ENCODE assay signal across 18 cellular contexts in genomic region chr4:858136-858535, GRCh38. TPM values are rescaled to one million over a fixed set of nuclear protein-coding genes. Genes with fewer than 3 reads are reported as not detected.
"Had no signal": no experiment of that assay in that cellular context is flagged by ENCODE, and none has a peak within 500 bp of the region (broad histone marks: within the 10 kb centered on the region; RNA-seq: fewer than 3 reads in every experiment).

No MANE protein-coding gene starts in this region.

- H3K9me3 ChIP-seq: neutrophil, sigmoid colon, thyroid gland had no signal

- H3K4me3 ChIP-seq: cardiac muscle cell, sigmoid colon, thyroid gland had no signal

- H3K27ac ChIP-seq: cardiac muscle cell, epithelial cell of prostate, neutrophil, parathyroid adenoma, sigmoid colon, thyroid gland, WERI-Rb-1 had no signal

- H3K4me1 ChIP-seq: parathyroid adenoma, sigmoid colon, thyroid gland had no signal

- H3K27me3 ChIP-seq: cardiac muscle cell, neutrophil, sigmoid colon, thyroid gland had no signal

- DNase-seq: activated CD8-positive, alpha-beta memory T cell treated with anti-CD3 and anti-CD28 coated beads, Interleukin-2, amount 50 U/mL, for 4 hours; activated effector memory CD4-positive, alpha-beta T cell treated with Interleukin-2 at 50 U/mL for 16 hours; activated T-cell treated with anti-CD3 and anti-CD28 coated beads, Interleukin-2, amount 50 U/mL, for 4 hours; foreskin fibroblast; hippocampal formation; islet precursor cell; sigmoid colon; stimulated activated naive CD4-positive, alpha-beta T cell treated with Interleukin-2 at 50 U/mL for 16 hours; thyroid gland; WERI-Rb-1 had no signal

- ATAC-seq: activated naive CD4-positive, alpha-beta T cell treated with anti-CD3 and anti-CD28 coated beads, Interleukin-2, amount 50 U/mL, for 72 hours; activated T-cell treated with anti-CD3 and anti-CD28 coated beads, Interleukin-2, amount 50 U/mL, for 4 hours; left lobe of liver had no signal

- H3K27me3 Mint-ChIP-seq: memory B cell had no signal

- H3K4me3 Mint-ChIP-seq: activated T-cell treated with anti-CD3 and anti-CD28 coated beads, Interleukin-2, amount 50 U/mL, for 4 hours; memory B cell had no signal

- H3K27ac Mint-ChIP-seq: memory B cell had no signal

RNA-seq across cellular contexts. Expression of gene CPLX1, which starts 32.2 kb away (rescaled TPM):
- total RNA-seq: glomerular endothelial cell had no signal
